In the genomic region with DNA sequence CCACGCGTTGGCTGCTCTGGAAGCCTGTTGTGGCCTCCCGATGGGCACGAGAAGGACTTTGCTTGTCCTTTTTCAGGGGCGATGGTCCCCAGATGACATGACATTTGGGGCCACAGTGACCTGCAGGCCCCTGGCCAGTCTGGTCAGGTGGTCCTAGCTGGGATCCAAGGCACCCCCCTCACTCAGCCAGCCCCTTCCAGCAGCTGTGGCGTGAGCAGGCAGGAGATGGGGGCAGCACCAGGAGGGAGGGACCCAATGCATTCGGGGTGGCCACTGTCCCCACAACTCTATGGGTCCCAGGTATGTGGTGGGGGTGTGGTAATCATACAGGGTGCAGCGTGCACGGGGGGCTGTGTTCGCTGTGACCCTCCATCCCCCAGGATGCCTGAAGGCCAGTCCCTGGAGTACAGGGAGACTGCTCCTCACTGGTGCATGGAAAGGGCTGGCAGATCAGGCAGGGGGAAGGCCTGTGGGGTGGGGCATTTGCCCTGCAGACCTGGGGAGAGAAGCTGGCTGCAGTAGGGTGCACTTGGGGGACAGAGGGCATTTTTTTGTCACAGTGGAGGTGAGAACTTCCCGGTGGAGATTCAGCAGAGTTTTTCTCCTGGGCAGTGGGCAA, we compare ENCODE assay signal across 18 cellular contexts. TPM values are rescaled to one million over a fixed set of nuclear protein-coding genes. Genes with fewer than 3 reads are reported as not detected.
DNase-seq lines count a peak whose midpoint lies in the region; ATAC-seq and TF ChIP-seq lines count a peak whose summit lies in the region.
"Had no signal": no experiment of that assay in that cellular context is flagged by ENCODE, and none has a peak within 500 bp of the region (broad histone marks: within the 10 kb centered on the region; RNA-seq: fewer than 3 reads in every experiment).

No MANE protein-coding gene starts in this region.

- no peak overlapping the region for H3K27ac ChIP-seq in coronary artery
- H3K27ac ChIP-seq: 22Rv1, neutrophil, tibial artery had no signal

- peak; percentile 47 for DNase-seq in activated CD8-positive, alpha-beta memory T cell treated with anti-CD3 and anti-CD28 coated beads, Interleukin-2, amount 50 U/mL, for 48 hours
- no peak for DNase-seq in activated CD8-positive, alpha-beta memory T cell treated with anti-CD3 and anti-CD28 coated beads for 24 hours
- DNase-seq in coronary artery (ENCODE audit: low spot score) = peak; percentile 65
- peak; percentile 76 for DNase-seq in mesenteric fat pad (ENCODE audit: low spot score)
- DNase-seq in type B pancreatic cell (ENCODE audit: extremely low spot score, unreplicated experiment) = peak; percentile 66
- no peak for DNase-seq in DMS79 (lab: John Stamatoyannopoulos, UW)
- DNase-seq: activated CD4-positive, CD25-positive, alpha-beta regulatory T cell; NCI-H1105 treated with DMSO at 0.1 percent for 48 hours; NCI-H510A; SK-N-SH had no signal

- peaks cover 44% of the 10 kb centered on the region for H3K27me3 Mint-ChIP-seq in type B pancreatic cell

- TF ChIP-seq CTCF in coronary artery (IDR thresholded peaks at IDR 0.05) (no peak), type B pancreatic cell (conservative IDR thresholded peaks at IDR 0.05) (no peak)

- no peak overlapping the region for H3K27ac Mint-ChIP-seq in type B pancreatic cell
- H3K27ac Mint-ChIP-seq: activated CD4-positive, alpha-beta memory T cell treated with anti-CD3 and anti-CD28 coated beads for 36 hours; CD8-positive, alpha-beta T cell had no signal

- H3K9me3 Mint-ChIP-seq in type B pancreatic cell = peaks cover under 1% of the 10 kb centered on the region
- H3K9me3 Mint-ChIP-seq: CD8-positive, alpha-beta T cell had no signal

- ATAC-seq in GM21717 (IDR thresholded peaks at IDR 0.05; ENCODE audit: unreplicated experiment) (no peak), HG03439 (IDR thresholded peaks at IDR 0.05; ENCODE audit: unreplicated experiment) (no peak)

- H3K4me3 Mint-ChIP-seq in type B pancreatic cell = no peak overlapping the region
- H3K4me3 Mint-ChIP-seq: activated CD4-positive, alpha-beta memory T cell treated with anti-CD3 and anti-CD28 coated beads for 36 hours had no signal

- no peaks in the 10 kb centered on the region for H3K4me1 Mint-ChIP-seq in type B pancreatic cell (ENCODE audit: unreplicated experiment)

- H3K4me3 ChIP-seq in coronary artery = no peak overlapping the region
- H3K4me3 ChIP-seq: tibial artery had no signal

- no peaks in the 10 kb centered on the region for H3K36me3 Mint-ChIP-seq in type B pancreatic cell
- H3K36me3 Mint-ChIP-seq: activated CD4-positive, alpha-beta memory T cell treated with anti-CD3 and anti-CD28 coated beads for 36 hours; CD8-positive, alpha-beta T cell had no signal

RNA-seq across cellular contexts. Expression of gene WNT3A, which starts 31.7 kb away (rescaled TPM):
- total RNA-seq in mesenteric fat pad = not detected
- total RNA-seq in type B pancreatic cell (ENCODE audit: low replicate concordance) = 0.21 and 6.4 TPM in 2 replicates
- total RNA-seq: activated CD4-positive, alpha-beta memory T cell treated with anti-CD3 and anti-CD28 coated beads for 36 hours; dermis blood vessel endothelial cell had no signal

RNA-seq across cellular contexts. Expression of gene ARF1, which starts 44.0 kb away (rescaled TPM):
- 352 TPM for total RNA-seq in mesenteric fat pad
- 288 and 401 TPM in 2 replicates for total RNA-seq in type B pancreatic cell (ENCODE audit: low replicate concordance)

Comparison
In these comparisons a context has a peak if more than half of its experiments do, and no peak if none do; other contexts are left out.
1. DNase-seq: peak in activated CD8-positive, alpha-beta memory T cell treated with anti-CD3 and anti-CD28 coated beads, Interleukin-2, amount 50 U/mL, for 48 hours (single experiment), coronary artery (single experiment), mesenteric fat pad (single experiment) and type B pancreatic cell (single experiment); none in activated CD8-positive, alpha-beta memory T cell treated with anti-CD3 and anti-CD28 coated beads for 24 hours (single experiment) and DMS79 (single experiment).